Comparison of ENCODE assay signal across 24 cellular contexts in genomic region chr17:72604518-72604917, GRCh38.
DNase-seq lines count a peak whose midpoint lies in the region; ATAC-seq and TF ChIP-seq lines count a peak whose summit lies in the region.
"Had no signal": no experiment of that assay in that cellular context is flagged by ENCODE, and none has a peak within 500 bp of the region (broad histone marks: within the 10 kb centered on the region; RNA-seq: fewer than 3 reads in every experiment).

No MANE protein-coding gene starts in this region.

- no peak overlapping the region for H3K4me3 Mint-ChIP-seq in activated T-helper 17 cell treated with anti-CD3 and anti-CD28 coated beads, Interleukin-2, amount 50 U/mL, for 72 hours
- H3K4me3 Mint-ChIP-seq in immature natural killer cell (no peak overlapping the region), mesothelial cell of epicardium (no peak overlapping the region)
- H3K4me3 Mint-ChIP-seq: activated naive CD8-positive, alpha-beta T cell treated with anti-CD3 and anti-CD28 coated beads, Interleukin-2, amount 10 ng/mL, durations not matched to agents 7 days and 5 days; brain; T-helper 2 cell treated with Interferon-gamma antibody and Interleukin-4, amounts not matched to agents 5 μg/mL and 100 μg/mL, for 36 hours had no signal

- no peaks in the 10 kb centered on the region for H3K36me3 Mint-ChIP-seq in activated T-helper 17 cell treated with anti-CD3 and anti-CD28 coated beads, Interleukin-2, amount 50 U/mL, for 72 hours (ENCODE audit: low read depth)
- H3K36me3 Mint-ChIP-seq in immature natural killer cell, result peaks cover 0 to 6% (median 5%) of the 10 kb centered on the region in 3 donors
- peaks cover 7% of the 10 kb centered on the region for H3K36me3 Mint-ChIP-seq in mesothelial cell of epicardium
- H3K36me3 Mint-ChIP-seq: activated naive CD8-positive, alpha-beta T cell treated with anti-CD3 and anti-CD28 coated beads, Interleukin-2, amount 10 ng/mL, durations not matched to agents 7 days and 5 days; brain had no signal

- TF ChIP-seq CTCF in mesothelial cell of epicardium (IDR thresholded peaks at IDR 0.05; ENCODE audit: unreplicated experiment), result no peak

- H3K4me1 Mint-ChIP-seq in activated T-helper 17 cell treated with anti-CD3 and anti-CD28 coated beads, Interleukin-2, amount 50 U/mL, for 72 hours, result no peaks in the 10 kb centered on the region
- no peaks in the 10 kb centered on the region for H3K4me1 Mint-ChIP-seq in immature natural killer cell
- H3K4me1 Mint-ChIP-seq in mesothelial cell of epicardium, result peaks cover 19% of the 10 kb centered on the region
- H3K4me1 Mint-ChIP-seq: activated naive CD8-positive, alpha-beta T cell treated with anti-CD3 and anti-CD28 coated beads, Interleukin-2, amount 10 ng/mL, durations not matched to agents 7 days and 5 days; naive B cell had no signal

- peaks cover 10% of the 10 kb centered on the region for H3K27me3 Mint-ChIP-seq in activated T-helper 17 cell treated with anti-CD3 and anti-CD28 coated beads, Interleukin-2, amount 50 U/mL, for 72 hours
- H3K27me3 Mint-ChIP-seq in immature natural killer cell (ENCODE audit: low read depth in 3 of 3) (peaks cover 2 to 11% (median 3%) of the 10 kb centered on the region in 3 donors), mesothelial cell of epicardium (ENCODE audit: low read depth) (peaks cover 4% of the 10 kb centered on the region)

- DNase-seq in DMS53 treated with DMSO at 0.1 percent for 48 hours (lab: John Stamatoyannopoulos, UW; ENCODE audit: unreplicated experiment), result peak; percentile 93
- DNase-seq in RPMI8226, result peak; percentile 92
- peak; percentile 54 for DNase-seq in myocyte (ENCODE audit: low read depth)
- DNase-seq in immature natural killer cell, result no peak
- no peak for DNase-seq in mesothelial cell of epicardium (ENCODE audit: low spot score in 2 of 2, unreplicated experiment in 2 of 2)
- DNase-seq: activated CD4-positive, CD25-positive, alpha-beta regulatory T cell; activated naive CD8-positive, alpha-beta T cell treated with anti-CD3 and anti-CD28 coated beads, Interleukin-2, amount 10 ng/mL, durations not matched to agents 7 days and 5 days; BE2C; colonic mucosa; hypothalamus; MV-4-11; naive B cell; NCI-H2081 treated with DMSO at 0.1 percent for 48 hours; NCI-H524 treated with DMSO at 0.1 percent for 48 hours; ovary; stimulated activated CD4-positive, alpha-beta T cell treated with anti-CD3 and anti-CD28 coated beads, Interleukin-4, amount 100 ng/mL, for 24 hours; stomach; trophoblast cell had no signal

- peaks cover 10% of the 10 kb centered on the region for H3K9me3 Mint-ChIP-seq in activated T-helper 17 cell treated with anti-CD3 and anti-CD28 coated beads, Interleukin-2, amount 50 U/mL, for 72 hours
- H3K9me3 Mint-ChIP-seq in immature natural killer cell, result peaks cover 0 to 14% (median 4%) of the 10 kb centered on the region in 6 donors
- peaks cover 20% of the 10 kb centered on the region for H3K9me3 Mint-ChIP-seq in mesothelial cell of epicardium

- ATAC-seq in HG02943 (IDR thresholded peaks at IDR 0.05; ENCODE audit: low read depth, unreplicated experiment), result peak; percentile 51
- ATAC-seq in activated T-helper 17 cell treated with anti-CD3 and anti-CD28 coated beads, Interleukin-2, amount 50 U/mL, for 72 hours (replicated peaks), result no peak
- ATAC-seq: HCT116, K562 had no signal

- H3K27ac Mint-ChIP-seq in activated T-helper 17 cell treated with anti-CD3 and anti-CD28 coated beads, Interleukin-2, amount 50 U/mL, for 72 hours, result no peak overlapping the region
- H3K27ac Mint-ChIP-seq in immature natural killer cell (no peak overlapping the region), mesothelial cell of epicardium (no peak overlapping the region)
- H3K27ac Mint-ChIP-seq: activated naive CD8-positive, alpha-beta T cell treated with anti-CD3 and anti-CD28 coated beads, Interleukin-2, amount 10 ng/mL, durations not matched to agents 7 days and 5 days; T-helper 2 cell treated with Interferon-gamma antibody and Interleukin-4, amounts not matched to agents 5 μg/mL and 100 μg/mL, for 36 hours had no signal

Comparison
In these comparisons a context has a peak if more than half of its experiments do, and no peak if none do; other contexts are left out.
1. DNase-seq: peak in DMS53 treated with DMSO at 0.1 percent for 48 hours (single experiment), RPMI8226 (single experiment) and myocyte (single experiment); none in immature natural killer cell (0 of 3) and mesothelial cell of epicardium (0 of 2).